In genomic region chr14:71319646-71320045, GRCh38 we compare ENCODE assay signal across 8 cellular contexts. TPM values are rescaled to one million over a fixed set of nuclear protein-coding genes. Genes with fewer than 3 reads are reported as not detected.
DNase-seq lines count a peak whose midpoint lies in the region; ATAC-seq and TF ChIP-seq lines count a peak whose summit lies in the region.

No MANE protein-coding gene starts in this region.

- no peak; the same call in 1 of the 2 replicates for TF ChIP-seq CTCF in PC-3 (conservative IDR thresholded peaks at IDR 0.05; ENCODE audit: low read depth, low read length)

- H2AFZ ChIP-seq in PC-3 (ENCODE audit: low read length) = peak overlapping the region; percentile 82

- H3K79me2 ChIP-seq in PC-3 (ENCODE audit: low read length) = peaks cover 42% of the 10 kb centered on the region

- ATAC-seq in GM21723 (IDR thresholded peaks at IDR 0.05; ENCODE audit: unreplicated experiment) (peak; percentile 4), PC-3 (peak; percentile 9), GM21390 (IDR thresholded peaks at IDR 0.05; ENCODE audit: unreplicated experiment) (no peak)

- BruUV-seq in PC-3 (replicated peaks; lab: Mats Ljungman, UMichigan) = no TSS peak

- peak overlapping the region; percentile 82 for H3K4me2 ChIP-seq in PC-3 (ENCODE audit: low read length)

- H3K4me3 ChIP-seq in CD4-positive, alpha-beta memory T cell (ENCODE audit: low read length in 2 of 2) = no peak overlapping the region
- H3K4me3 ChIP-seq in PC-3 (ENCODE audit: low read length) = peak overlapping the region; percentile 78
- H3K4me3 ChIP-seq in ectodermal cell (ENCODE audit: insufficient read depth, low read depth, low read length) = peak overlapping the region; percentile 86
- H3K4me3 ChIP-seq in mucosa of stomach (ENCODE audit: low read length) = peak overlapping the region; percentile 62

- no peaks in the 10 kb centered on the region for H3K9me2 ChIP-seq in PC-3 (replicated peaks; ENCODE audit: low read length)

- peak overlapping the region; percentile 98 for H3K9ac ChIP-seq in PC-3 (ENCODE audit: low read length)
- peak overlapping the region; percentile 82 for H3K9ac ChIP-seq in mucosa of stomach (ENCODE audit: low read length)

- DNase-seq in CD4-positive, alpha-beta memory T cell = no peak
- peak; percentile 36 for DNase-seq in PC-3
- DNase-seq in activated gamma-delta T cell treated with Interleukin-2 at 50 U/mL for 16 hours = no peak
- DNase-seq in stimulated activated CD4-positive, alpha-beta T cell treated with anti-CD3 and anti-CD28 coated beads, Interleukin-15, amount 100 ng/mL, for 24 hours = no peak

- peaks cover 24% of the 10 kb centered on the region for H4K20me1 ChIP-seq in PC-3 (ENCODE audit: low read length)

- intact Hi-C loops in CD4-positive, alpha-beta memory T cell (cut with micrococcal nuclease) = loop anchor here (2.0 to 10.0 kb wide), 6 partner anchors 53 to 1922 kb away; partner anchors contain the start of genes DPF3, ERH, SLC39A9 and SRSF5
- intact Hi-C loops in PC-3 (cut with micrococcal nuclease) = loop anchor here (1.0 to 5.0 kb wide), 6 partner anchors 28 to 425 kb away; no protein-coding TSS in a partner anchor

- CTCF ChIA-PET in CD4-positive, alpha-beta memory T cell (lab: Charles Lee; ENCODE audit: partially characterized antibody) = no interaction called here
- CTCF ChIA-PET in PC-3 (lab: Charles Lee) = interaction anchor here (1.1 kb wide), 1 partner anchor 178 kb away, joined by 3 read pairs; no protein-coding TSS in a partner anchor

- H3K27me3 ChIP-seq in CD4-positive, alpha-beta memory T cell (ENCODE audit: insufficient read depth, low read length) = no peaks in the 10 kb centered on the region
- H3K27me3 ChIP-seq in PC-3 (ENCODE audit: low read length) (no peaks in the 10 kb centered on the region), ectodermal cell (ENCODE audit: control insufficient read depth, insufficient read depth, low read length, poor library complexity, severe bottlenecking) (no peaks in the 10 kb centered on the region), mucosa of stomach (ENCODE audit: control insufficient read depth, insufficient read depth, low read length) (no peaks in the 10 kb centered on the region)

- H3K9me3 ChIP-seq in CD4-positive, alpha-beta memory T cell (ENCODE audit: control insufficient read depth in 1 of 2, low read length in 2 of 2) = no peaks in the 10 kb centered on the region
- H3K9me3 ChIP-seq in PC-3 (ENCODE audit: low read length) = no peaks in the 10 kb centered on the region
- H3K9me3 ChIP-seq in ectodermal cell (ENCODE audit: control insufficient read depth, low read length) = no peaks in the 10 kb centered on the region
- H3K9me3 ChIP-seq in mucosa of stomach (ENCODE audit: control insufficient read depth, low read length) = no peaks in the 10 kb centered on the region

- no peaks in the 10 kb centered on the region for H3F3A ChIP-seq in PC-3 (ENCODE audit: low read length, unreplicated experiment)

- POLR2A ChIA-PET in CD4-positive, alpha-beta memory T cell (lab: Charles Lee; ENCODE audit: partially characterized antibody) = interaction anchor here (0.6 to 1.4 kb wide), 2 partner anchors 8 to 961 kb away, joined by 4 to 5 read pairs; no protein-coding TSS in a partner anchor
- POLR2A ChIA-PET in PC-3 (lab: Charles Lee; ENCODE audit: unreplicated experiment) = no interaction called here

- 20% methylated on average over 5 of the region's 5 CpGs for WGBS in ectodermal cell, 2 experiments

- peaks cover 37% of the 10 kb centered on the region for H3K4me1 ChIP-seq in CD4-positive, alpha-beta memory T cell (ENCODE audit: insufficient read depth, low read length)
- H3K4me1 ChIP-seq in PC-3 (ENCODE audit: insufficient read depth, low read length) (peaks cover 25% of the 10 kb centered on the region), ectodermal cell (ENCODE audit: control insufficient read depth, insufficient read depth, low read length) (peaks cover 22% of the 10 kb centered on the region), mucosa of stomach (ENCODE audit: control insufficient read depth, insufficient read depth, low read length) (peaks cover 9% of the 10 kb centered on the region)

- peak overlapping the region; percentile 90 to 99 (median 97) for H3K27ac Mint-ChIP-seq in CD4-positive, alpha-beta memory T cell

- no peaks in the 10 kb centered on the region for H3K27me3 Mint-ChIP-seq in CD4-positive, alpha-beta memory T cell

- H3K4me1 Mint-ChIP-seq in CD4-positive, alpha-beta memory T cell = peaks cover 31 to 42% (median 36%) of the 10 kb centered on the region in 4 donors

- peak overlapping the region; percentile 87 to 97 (median 92) for H3K4me3 Mint-ChIP-seq in CD4-positive, alpha-beta memory T cell

- no peaks in the 10 kb centered on the region for H3K36me3 ChIP-seq in CD4-positive, alpha-beta memory T cell (ENCODE audit: insufficient read depth, low read length)
- H3K36me3 ChIP-seq in PC-3 (ENCODE audit: low read depth, low read length) (0 out of 2 replicates have a peak, but pooled peaks cover 2% of the 10 kb centered on the region), ectodermal cell (ENCODE audit: control insufficient read depth, insufficient read depth, low read length) (no peaks in the 10 kb centered on the region), mucosa of stomach (ENCODE audit: control insufficient read depth, insufficient read depth, low read length) (no peaks in the 10 kb centered on the region)

- H3K27ac ChIP-seq in CD4-positive, alpha-beta memory T cell (ENCODE audit: low read depth, low read length) = peak overlapping the region; percentile 92
- H3K27ac ChIP-seq in PC-3 (ENCODE audit: low read length) (no peak overlapping the region), ectodermal cell (ENCODE audit: insufficient read depth, low read depth, low read length, poor library complexity, severe bottlenecking) (peak overlapping the region; percentile 27)

- H3K9me3 Mint-ChIP-seq in CD4-positive, alpha-beta memory T cell = peaks cover 0 to 2% (median 0%) of the 10 kb centered on the region in 8 donors

- H3K36me3 Mint-ChIP-seq in CD4-positive, alpha-beta memory T cell = peaks cover 0 to 13% of the 10 kb centered on the region in 2 donors

RNA-seq across cellular contexts. Expression of gene SIPA1L1, which starts 0.6 kb away (rescaled TPM):
- total RNA-seq in CD4-positive, alpha-beta memory T cell = 10 to 100 TPM; 39.9 to 41.0 TPM
- 10 to 100 TPM in 1 of 2 donors, 1 to 10 TPM in 1; 4.9 to 23.6 TPM for polyA plus RNA-seq in CD4-positive, alpha-beta memory T cell
- total RNA-seq in PC-3 (2014; rRNA removed) = 42.4 and 42.7 TPM in 2 replicates
- polyA plus RNA-seq in ectodermal cell (2013, experiment 1 of 4) = 55.5 TPM
- polyA plus RNA-seq in ectodermal cell (2013, experiment 2 of 4) = 64.2 TPM
- 42.4 TPM for polyA plus RNA-seq in ectodermal cell (2013, experiment 3 of 4)
- polyA plus RNA-seq in ectodermal cell (2013, experiment 4 of 4) = 47.7 TPM

Comparison
In these comparisons a context has a peak if more than half of its experiments do, and no peak if none do; other contexts are left out.
1. H3K4me3 ChIP-seq: peak in PC-3 (single experiment), ectodermal cell (single experiment) and mucosa of stomach (single experiment); none in CD4-positive, alpha-beta memory T cell (0 of 2).